Comparison of ENCODE assay signal across 25 cellular contexts in the genomic region with DNA sequence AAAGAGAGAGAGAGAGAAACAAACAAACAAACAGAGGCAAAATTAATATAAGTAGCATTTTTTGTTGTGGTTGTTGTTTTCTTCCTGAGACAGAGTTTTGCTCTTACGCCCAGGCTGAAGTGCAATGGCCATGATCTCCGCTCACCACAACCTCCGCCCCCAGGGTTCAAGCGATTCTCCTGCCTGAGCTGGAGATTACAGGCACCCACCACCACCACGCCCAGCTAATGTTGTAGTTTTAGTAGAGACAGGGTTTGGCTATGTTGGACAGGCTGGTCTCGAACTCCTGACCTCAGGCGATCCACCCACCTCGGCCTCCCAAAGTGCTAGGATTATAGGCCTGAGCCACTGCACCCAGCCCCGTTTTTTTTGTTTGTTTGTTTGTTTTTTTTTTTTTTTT.
"Had no signal": no experiment of that assay in that cellular context is flagged by ENCODE, and none has a peak within 500 bp of the region (broad histone marks: within the 10 kb centered on the region; RNA-seq: fewer than 3 reads in every experiment).

No MANE protein-coding gene starts in this region.

- H3K9me2 ChIP-seq: SK-N-SH had no signal

- H3K4me2 ChIP-seq: SK-N-SH had no signal

- H3K27ac ChIP-seq: adrenal gland, SJCRH30, VCaP had no signal

- H3K9ac ChIP-seq: SK-N-SH had no signal

- H3K36me3 ChIP-seq: adrenal gland, SJCRH30 had no signal

- H3K4me3 ChIP-seq: adrenal gland, SJCRH30 had no signal

- H3K4me1 ChIP-seq: adrenal gland had no signal

- H3K27me3 ChIP-seq: adrenal gland, SJCRH30 had no signal

- ATAC-seq: activated CD4-positive, alpha-beta T cell treated with anti-CD3 and anti-CD28 coated beads for 36 hours; activated CD8-positive, alpha-beta T cell treated with anti-CD3 and anti-CD28 coated beads for 36 hours; activated T-cell treated with anti-CD3 and anti-CD28 coated beads, Interleukin-2, amount 50 U/mL, for 72 hours; Panc1 had no signal

- H3K9me3 ChIP-seq: adrenal gland, SJCRH30, SK-N-SH had no signal

- DNase-seq: activated CD4-positive, alpha-beta T cell treated with anti-CD3 and anti-CD28 coated beads for 36 hours; activated CD8-positive, alpha-beta memory T cell treated with anti-CD3 and anti-CD28 coated beads, Interleukin-2, amount 50 U/mL, for 4 hours; activated CD8-positive, alpha-beta T cell treated with anti-CD3 and anti-CD28 coated beads for 36 hours; activated naive CD4-positive, alpha-beta T cell treated with anti-CD3 and anti-CD28 coated beads, Interleukin-2, amount 50 U/mL, for 16 hours; activated naive CD8-positive, alpha-beta T cell treated with anti-CD3 and anti-CD28 coated beads, Interleukin-2, amount 10 ng/mL, durations not matched to agents 7 days and 5 days; activated T-cell treated with anti-CD3 and anti-CD28 coated beads, Interleukin-2, amount 50 U/mL, for 72 hours; adrenal gland; anterior cingulate cortex; cerebellar nuclear complex; Kasumi-1; NCI-H1105 treated with DMSO at 0.1 percent for 48 hours; NCI-H146; NCI-H187 treated with DMSO at 0.1 percent for 48 hours; NCI-H2081 treated with DMSO at 0.1 percent for 48 hours; NCI-H446; NCI-H524; NCI-H748 treated with DMSO at 0.1 percent for 48 hours; OCI-M1; Right ventricle myocardium superior; RPMI8226; SJCRH30; SK-N-SH; T-helper 1 cell had no signal
